8 cellular contexts compared by ENCODE assay signal in the genomic region with DNA sequence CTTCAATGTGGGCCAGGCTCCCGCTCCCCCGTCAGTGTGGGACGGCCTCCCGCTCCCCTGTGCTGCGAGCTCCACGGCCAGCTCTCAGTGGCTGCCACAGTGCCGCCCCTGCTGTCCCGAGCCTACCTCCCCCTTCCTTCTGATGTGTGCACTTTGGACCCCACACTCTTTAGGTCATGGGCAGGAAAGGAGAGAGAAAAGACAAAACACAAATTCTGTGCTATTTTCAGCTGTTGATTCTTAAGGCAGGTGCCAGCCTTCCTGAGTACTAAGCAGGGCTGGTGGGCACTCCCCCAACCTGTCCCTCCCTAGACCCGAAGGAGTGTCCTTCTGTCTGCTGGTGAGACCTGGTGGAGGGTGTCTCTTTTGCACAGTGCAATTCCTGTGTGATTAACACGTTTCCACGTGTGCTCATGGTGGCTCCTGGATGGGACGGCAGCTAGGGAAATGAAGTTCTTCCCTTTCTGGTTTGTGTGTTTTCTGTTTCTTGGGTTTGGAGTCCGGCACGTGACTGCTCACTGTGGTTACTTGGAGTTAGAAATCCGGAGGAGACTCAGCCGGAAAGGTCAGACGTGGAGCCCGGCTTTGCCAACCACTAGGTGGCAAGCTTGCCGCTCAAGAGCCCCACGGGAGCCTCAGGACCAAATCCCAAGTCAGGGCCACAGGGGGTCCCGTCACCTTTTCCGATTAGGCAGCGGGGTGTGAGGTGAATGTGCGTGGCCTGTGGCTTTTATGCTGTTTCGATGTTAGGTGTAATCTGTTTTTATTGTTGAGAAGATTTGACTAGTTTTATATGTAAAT.
DNase-seq lines count a peak whose midpoint lies in the region; ATAC-seq and TF ChIP-seq lines count a peak whose summit lies in the region.
"Not testable (repeated sequence)": the region's sequence is repeated elsewhere in the genome, so short reads cannot be mapped to it uniquely, and the experiment has no call there.

No MANE protein-coding gene starts in this region.

- not testable (repeated sequence) for H3K27ac Mint-ChIP-seq in Calu3 (ENCODE audit: unreplicated experiment)
- H3K27ac Mint-ChIP-seq in activated CD4-positive, alpha-beta memory T cell treated with anti-CD3 and anti-CD28 coated beads, Interleukin-2, amount 10 ng/mL, durations not matched to agents 7 days and 5 days: peak overlapping the region; percentile 76

- intact Hi-C loops in Calu3 (cut with micrococcal nuclease; ENCODE audit: unreplicated experiment): loop anchor here (10.0 kb wide), 1 partner anchor 200 kb away; no protein-coding TSS in a partner anchor

- not testable (repeated sequence) for H3K4me3 ChIP-seq in choroid plexus epithelial cell (ENCODE audit: low read depth, low read length); iPS DF 6.9 (ENCODE audit: low read length); thymus (ENCODE audit: low read length)

- H3K9me3 Mint-ChIP-seq in Calu3 (ENCODE audit: low read depth, unreplicated experiment); activated CD4-positive, alpha-beta memory T cell treated with anti-CD3 and anti-CD28 coated beads, Interleukin-2, amount 10 ng/mL, durations not matched to agents 7 days and 5 days: not testable (repeated sequence)

- CTCF ChIA-PET in Calu3 (lab: Charles Lee); HEK293T (lab: Yijun Ruan, JAX): not testable (repeated sequence)
- CTCF ChIA-PET in activated CD4-positive, alpha-beta memory T cell treated with anti-CD3 and anti-CD28 coated beads, Interleukin-2, amount 10 ng/mL, durations not matched to agents 7 days and 5 days (lab: Charles Lee): interaction anchor here (0.8 to 1.0 kb wide), 2 partner anchors 35 to 49 kb away, joined by 3 read pairs; no protein-coding TSS in a partner anchor

- WGBS in iPS DF 6.9 (ENCODE audit: insufficient coverage, insufficient read length): no CpG with 5 or more reads among the region's 25 CpGs
- 54% methylated on average over 25 of the region's 25 CpGs for WGBS in thymus

- ATAC-seq in omental fat pad (ENCODE audit: low FRiP score): peak; percentile 65

- not testable (repeated sequence) for H3K36me3 Mint-ChIP-seq in Calu3 (ENCODE audit: insufficient read depth, unreplicated experiment)
- peaks cover 60% of the 10 kb centered on the region for H3K36me3 Mint-ChIP-seq in activated CD4-positive, alpha-beta memory T cell treated with anti-CD3 and anti-CD28 coated beads, Interleukin-2, amount 10 ng/mL, durations not matched to agents 7 days and 5 days (ENCODE audit: low read depth)

- TF ChIP-seq CTCF in Calu3 (IDR thresholded peaks at IDR 0.05; ENCODE audit: unreplicated experiment) (peak; percentile 84), choroid plexus epithelial cell (conservative IDR thresholded peaks at IDR 0.05; ENCODE audit: low read depth, low read length) (peak; percentile 73), omental fat pad (IDR thresholded peaks at IDR 0.05) (peak in 1 of 3 donors; percentile 17)

- peaks cover 18% of the 10 kb centered on the region for H3K27me3 Mint-ChIP-seq in Calu3 (ENCODE audit: unreplicated experiment)
- not testable (repeated sequence) for H3K27me3 Mint-ChIP-seq in activated CD4-positive, alpha-beta memory T cell treated with anti-CD3 and anti-CD28 coated beads, Interleukin-2, amount 10 ng/mL, durations not matched to agents 7 days and 5 days

- H3K27me3 ChIP-seq in iPS DF 6.9 (ENCODE audit: control insufficient read depth, insufficient read depth, low read length); thymus (ENCODE audit: control insufficient read depth, insufficient read depth): not testable (repeated sequence)

- peaks cover 12% of the 10 kb centered on the region for H3K4me1 Mint-ChIP-seq in Calu3 (ENCODE audit: low read depth, unreplicated experiment)
- peaks cover 66% of the 10 kb centered on the region for H3K4me1 Mint-ChIP-seq in activated CD4-positive, alpha-beta memory T cell treated with anti-CD3 and anti-CD28 coated beads, Interleukin-2, amount 10 ng/mL, durations not matched to agents 7 days and 5 days

- not testable (repeated sequence) for H3K4me1 ChIP-seq in iPS DF 6.9 (ENCODE audit: control insufficient read depth, insufficient read depth, low read length); thymus (ENCODE audit: control insufficient read depth, insufficient read depth, low read length)

- not testable (repeated sequence) for H3K36me3 ChIP-seq in iPS DF 6.9 (ENCODE audit: control insufficient read depth, insufficient read depth, low read length)
- H3K36me3 ChIP-seq in thymus (ENCODE audit: control insufficient read depth, insufficient read depth): peaks cover 18% of the 10 kb centered on the region

- not testable (repeated sequence) for H3K9me3 ChIP-seq in iPS DF 6.9 (ENCODE audit: control insufficient read depth, insufficient read depth, low read length); thymus (ENCODE audit: control insufficient read depth)

- POLR2A ChIA-PET in HEK293T (lab: Yijun Ruan, JAX); activated CD4-positive, alpha-beta memory T cell treated with anti-CD3 and anti-CD28 coated beads, Interleukin-2, amount 10 ng/mL, durations not matched to agents 7 days and 5 days (lab: Charles Lee): not testable (repeated sequence)

- H3K4me3 Mint-ChIP-seq in Calu3 (ENCODE audit: low read depth, unreplicated experiment): peak overlapping the region; percentile 39
- not testable (repeated sequence) for H3K4me3 Mint-ChIP-seq in activated CD4-positive, alpha-beta memory T cell treated with anti-CD3 and anti-CD28 coated beads, Interleukin-2, amount 10 ng/mL, durations not matched to agents 7 days and 5 days

- not testable (repeated sequence) for BruUV-seq in Calu3 (replicated peaks; lab: Mats Ljungman, UMichigan)

- not testable (repeated sequence) for H3K27ac ChIP-seq in iPS DF 6.9 (ENCODE audit: low read length)
- peak overlapping the region; percentile 15 for H3K27ac ChIP-seq in thymus (ENCODE audit: low read depth)

- peak; percentile 41 for DNase-seq in Calu3
- DNase-seq in HEK293T (ENCODE audit: extremely low spot score): peak; percentile 20
- DNase-seq in NCI-H748 (lab: John Stamatoyannopoulos, UW; ENCODE audit: unreplicated experiment): peak; percentile 13
- DNase-seq in activated CD4-positive, alpha-beta memory T cell treated with anti-CD3 and anti-CD28 coated beads, Interleukin-2, amount 10 ng/mL, durations not matched to agents 7 days and 5 days: peak; percentile 41
- DNase-seq in choroid plexus epithelial cell (ENCODE audit: low read depth): peak; percentile 79
- DNase-seq in iPS DF 6.9 (ENCODE audit: low read depth, low spot score): peak; percentile 9
- not testable (repeated sequence) for DNase-seq in omental fat pad (ENCODE audit: low spot score)
